In the genomic region with DNA sequence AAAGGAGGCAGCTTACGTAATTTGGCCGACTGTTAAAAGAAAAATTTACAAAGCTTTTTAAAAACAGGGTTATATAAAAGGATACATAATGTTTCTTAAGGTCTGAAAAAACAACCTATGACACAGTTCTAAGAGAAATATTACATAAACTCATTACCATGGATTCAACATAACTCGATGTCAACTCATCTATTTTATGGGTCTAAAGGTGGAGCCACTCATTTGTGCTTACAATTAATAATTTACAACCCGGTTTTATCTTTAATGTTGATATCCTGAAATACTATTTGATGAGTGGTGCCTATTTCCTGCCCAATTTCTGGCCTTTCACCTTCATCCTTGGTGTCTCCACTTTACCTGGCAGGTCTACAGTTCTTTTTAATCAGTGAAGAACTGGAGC, we compare ENCODE assay signal across 1 cellular context.
TF ChIP-seq lines count a peak whose summit lies in the region.

No MANE protein-coding gene starts in this region.

TF ChIP-seq in HEK293T, 16 proteins besides CTCF, POLR2A, EP300 and RAD21 (continued from another document):
- TF ChIP-seq, protein P1, sequence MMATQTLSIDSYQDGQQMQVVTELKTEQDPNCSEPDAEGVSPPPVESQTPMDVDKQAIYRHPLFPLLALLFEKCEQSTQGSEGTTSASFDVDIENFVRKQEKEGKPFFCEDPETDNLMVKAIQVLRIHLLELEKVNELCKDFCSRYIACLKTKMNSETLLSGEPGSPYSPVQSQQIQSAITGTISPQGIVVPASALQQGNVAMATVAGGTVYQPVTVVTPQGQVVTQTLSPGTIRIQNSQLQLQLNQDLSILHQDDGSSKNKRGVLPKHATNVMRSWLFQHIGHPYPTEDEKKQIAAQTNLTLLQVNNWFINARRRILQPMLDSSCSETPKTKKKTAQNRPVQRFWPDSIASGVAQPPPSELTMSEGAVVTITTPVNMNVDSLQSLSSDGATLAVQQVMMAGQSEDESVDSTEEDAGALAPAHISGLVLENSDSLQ (IDR thresholded peaks at IDR 0.05), result no peak
- TF ChIP-seq ELF4 (IDR thresholded peaks at IDR 0.05), result no peak
- no peak for TF ChIP-seq NFRKB (IDR thresholded peaks at IDR 0.05)
TF ChIP-seq in HEK293T: peak in this region for 0.
